In genomic region chr10:129096340-129096984, GRCh38 we compare ENCODE assay signal across 15 cellular contexts.
DNase-seq lines count a peak whose midpoint lies in the region; ATAC-seq, FAIRE-seq and TF ChIP-seq lines count a peak whose summit lies in the region.
"Had no signal": no experiment of that assay in that cellular context is flagged by ENCODE, and none has a peak within 500 bp of the region (broad histone marks: within the 10 kb centered on the region; RNA-seq: fewer than 3 reads in every experiment).

No MANE protein-coding gene starts in this region.

- no peak overlapping the region for H3K9ac ChIP-seq in kidney (ENCODE audit: low read length in 2 of 2)
- H3K9ac ChIP-seq: KMS-11, parathyroid adenoma, SK-N-SH had no signal

- no peak for TF ChIP-seq EP300 in transverse colon (IDR thresholded peaks at IDR 0.05; ENCODE audit: low read depth)

- ATAC-seq in left lung = peak; percentile 79

- H3K9me3 ChIP-seq in left lung (no peaks in the 10 kb centered on the region), transverse colon (no peaks in the 10 kb centered on the region), kidney (ENCODE audit: control insufficient read depth in 1 of 2, low read length in 2 of 2) (no peaks in the 10 kb centered on the region)
- H3K9me3 ChIP-seq: SK-N-SH had no signal

- H3K36me3 ChIP-seq in left lung (no peaks in the 10 kb centered on the region), transverse colon (no peaks in the 10 kb centered on the region), kidney (ENCODE audit: control insufficient read depth in 1 of 2, insufficient read depth in 2 of 2, low read length in 2 of 2) (no peaks in the 10 kb centered on the region)

- DNase-seq in NCI-H2029 treated with DMSO at 0.1 percent for 48 hours (lab: John Stamatoyannopoulos, UW) = peak; percentile 12
- DNase-seq in NCI-H2029 (lab: John Stamatoyannopoulos, UW) = no peak
- peak; percentile 93 for DNase-seq in choroid plexus epithelial cell (ENCODE audit: low read depth)
- DNase-seq in left lung = no peak
- DNase-seq in transverse colon = no peak
- no peak for DNase-seq in DMS79 treated with DMSO at 0.1 percent for 48 hours (lab: John Stamatoyannopoulos, UW)
- no peak for DNase-seq in cerebellar cortex (ENCODE audit: low spot score)
- DNase-seq in kidney = no peak
- DNase-seq: activated CD4-positive, alpha-beta T cell treated with anti-CD3 and anti-CD28 coated beads for 48 hours; activated naive CD4-positive, alpha-beta T cell treated with Interleukin-2 at 50 U/mL for 16 hours; NCI-H524 treated with DMSO at 0.1 percent for 48 hours; SK-N-SH had no signal

- intact Hi-C loops in left lung (cut with DNase I) (no loop called here), transverse colon (cut with DNase I; ENCODE audit: low total_unique reads) (loop anchor here (1.0 kb wide), 1 partner anchor 18 kb away; no protein-coding TSS in a partner anchor), kidney (cut with DNase I) (no loop called here)

- TF ChIP-seq POLR2A in transverse colon (IDR thresholded peaks at IDR 0.05) = no peak

- H3K27ac ChIP-seq in left lung (peak overlapping the region in 1 of 2 donors; percentile 30), transverse colon (peak overlapping the region; percentile 37 to 71 (median 51)), kidney (ENCODE audit: low read depth in 2 of 2, low read length in 2 of 2) (no peak overlapping the region)
- H3K27ac ChIP-seq: KMS-11, parathyroid adenoma had no signal

- H3K4me1 ChIP-seq in left lung = peaks cover 0 to 3% of the 10 kb centered on the region in 2 donors
- no peaks in the 10 kb centered on the region for H3K4me1 ChIP-seq in transverse colon
- H3K4me1 ChIP-seq in kidney (ENCODE audit: control insufficient read depth in 1 of 2, insufficient read depth in 1 of 2, low read depth in 1 of 2, low read length in 2 of 2) = no peaks in the 10 kb centered on the region
- H3K4me1 ChIP-seq: parathyroid adenoma had no signal

- H3K27me3 ChIP-seq in left lung = no peaks in the 10 kb centered on the region
- no peaks in the 10 kb centered on the region for H3K27me3 ChIP-seq in transverse colon

- in situ Hi-C loops in transverse colon (cut with MboI; ENCODE audit: low pct_ligation_motif_present in 1 of 4, low pct_unique_long_range_greater_than_20kb in 1 of 4, low sequenced_read_pairs in 3 of 4) = no loop called here

- H3K4me3 ChIP-seq in choroid plexus epithelial cell (ENCODE audit: low read depth, low read length) (no peak overlapping the region), left lung (no peak overlapping the region), transverse colon (no peak overlapping the region), kidney (ENCODE audit: low read length in 2 of 2) (no peak overlapping the region)

- 28 to 53% methylated on average over 6 to 9 of the region's 9 CpGs for WGBS in transverse colon (ENCODE audit: low coverage in 1 of 2), 2 donors

- TF ChIP-seq CTCF in choroid plexus epithelial cell (conservative IDR thresholded peaks at IDR 0.05; ENCODE audit: low read depth, low read length) = no peak
- no peak for TF ChIP-seq CTCF in left lung (IDR thresholded peaks at IDR 0.05)
- no peak for TF ChIP-seq CTCF in transverse colon (IDR thresholded peaks at IDR 0.05)
- TF ChIP-seq CTCF in kidney (IDR thresholded peaks at IDR 0.05; ENCODE audit: borderline replicate concordance, extremely low read depth, insufficient read depth) = no peak

- FAIRE-seq in kidney (lab: Jason Lieb, UNC) = no peak
- FAIRE-seq: A204.1 had no signal

Comparison
In these comparisons a context has a peak if more than half of its experiments do, and no peak if none do; other contexts are left out.
1. DNase-seq: peak in NCI-H2029 treated with DMSO at 0.1 percent for 48 hours (single experiment) and choroid plexus epithelial cell (single experiment); none in NCI-H2029 (single experiment), left lung (0 of 2), transverse colon (single experiment), DMS79 treated with DMSO at 0.1 percent for 48 hours (single experiment), cerebellar cortex (single experiment) and kidney (single experiment).
2. H3K27ac ChIP-seq: peak in transverse colon (4 of 4); none in kidney (0 of 2).